14 cellular contexts compared by ENCODE assay signal in genomic region chr17:47200325-47200663, GRCh38. TPM values are rescaled to one million over a fixed set of nuclear protein-coding genes. Genes with fewer than 3 reads are reported as not detected.
DNase-seq lines count a peak whose midpoint lies in the region; ATAC-seq and TF ChIP-seq lines count a peak whose summit lies in the region.
"Had no signal": no experiment of that assay in that cellular context is flagged by ENCODE, and none has a peak within 500 bp of the region (broad histone marks: within the 10 kb centered on the region; RNA-seq: fewer than 3 reads in every experiment).

No MANE protein-coding gene starts in this region.

- H4K8ac ChIP-seq in mesenchymal stem cell (ENCODE audit: low read length) = no peak overlapping the region

- H3K27me3 ChIP-seq in CD4-positive, CD25-positive, alpha-beta regulatory T cell (ENCODE audit: control insufficient read depth, insufficient read depth, low read length) = peaks cover 3% of the 10 kb centered on the region
- H3K27me3 ChIP-seq in SU-DHL-6 (ENCODE audit: low read length) (no peaks in the 10 kb centered on the region), mesenchymal stem cell (ENCODE audit: control insufficient read depth in 1 of 2, insufficient read depth in 1 of 2, low read length in 2 of 2) (no peaks in the 10 kb centered on the region)
- H3K27me3 ChIP-seq: cardiac muscle cell, MG63 had no signal

- peak overlapping the region; percentile 21 to 75 (median 73) for H3K27ac Mint-ChIP-seq in CD4-positive, CD25-positive, alpha-beta regulatory T cell
- H3K27ac Mint-ChIP-seq in natural killer cell treated with Interleukin-12 subunit alpha and Interleukin-12 subunit beta and Interleukin-15 and Interleukin-18, amount 100 ng/mL, for 72 hours = peak overlapping the region in 1 of 2 donors; percentile 65

- 79% methylated on average over 4 of the region's 4 CpGs for WGBS in mesenchymal stem cell

- H2BK12ac ChIP-seq in mesenchymal stem cell (ENCODE audit: low read length in 2 of 2) = no peak overlapping the region

- no peak overlapping the region for H2BK15ac ChIP-seq in mesenchymal stem cell (ENCODE audit: low read depth, poor library complexity, severe bottlenecking)

- H3K4me1 Mint-ChIP-seq in CD4-positive, CD25-positive, alpha-beta regulatory T cell = peaks cover 14 to 34% (median 26%) of the 10 kb centered on the region in 4 donors
- H3K4me1 Mint-ChIP-seq in natural killer cell treated with Interleukin-12 subunit alpha and Interleukin-12 subunit beta and Interleukin-15 and Interleukin-18, amount 100 ng/mL, for 72 hours (ENCODE audit: low read depth in 2 of 2) = peaks cover 22 to 34% of the 10 kb centered on the region in 2 donors

- no peak overlapping the region for H3K18ac ChIP-seq in mesenchymal stem cell (ENCODE audit: low read depth in 1 of 2, low read length in 2 of 2)

- H3K4me3 Mint-ChIP-seq in CD4-positive, CD25-positive, alpha-beta regulatory T cell = peak overlapping the region in 1 of 4 donors; percentile 43
- H3K4me3 Mint-ChIP-seq in natural killer cell treated with Interleukin-12 subunit alpha and Interleukin-12 subunit beta and Interleukin-15 and Interleukin-18, amount 100 ng/mL, for 72 hours = no peak overlapping the region

- H3K4me3 ChIP-seq in CD4-positive, CD25-positive, alpha-beta regulatory T cell (ENCODE audit: low read depth, low read length) = no peak overlapping the region
- H3K4me3 ChIP-seq in SU-DHL-6 (ENCODE audit: insufficient read depth, low read length, poor library complexity, severe bottlenecking) = peak overlapping the region; percentile 5
- H3K4me3 ChIP-seq in mesenchymal stem cell (ENCODE audit: insufficient read depth in 1 of 2, low read depth in 1 of 2, low read length in 2 of 2) = no peak overlapping the region
- H3K4me3 ChIP-seq: cardiac muscle cell, MG63 had no signal

- H3K9me2 ChIP-seq in SU-DHL-6 (replicated peaks; ENCODE audit: insufficient read depth, low read length) = no peaks in the 10 kb centered on the region

- no peak overlapping the region for H2BK120ac ChIP-seq in mesenchymal stem cell (ENCODE audit: low read depth, low read length)

- H3K4me1 ChIP-seq in CD4-positive, CD25-positive, alpha-beta regulatory T cell (ENCODE audit: control insufficient read depth, insufficient read depth, low read length, poor library complexity, severe bottlenecking) = peaks cover 20% of the 10 kb centered on the region
- peaks cover 11% of the 10 kb centered on the region for H3K4me1 ChIP-seq in mesenchymal stem cell (ENCODE audit: control insufficient read depth, insufficient read depth, low read depth, low read length)

- peaks cover 12% of the 10 kb centered on the region for H3K27me3 Mint-ChIP-seq in CD4-positive, CD25-positive, alpha-beta regulatory T cell
- H3K27me3 Mint-ChIP-seq in natural killer cell treated with Interleukin-12 subunit alpha and Interleukin-12 subunit beta and Interleukin-15 and Interleukin-18, amount 100 ng/mL, for 72 hours = no peaks in the 10 kb centered on the region

- H3K79me2 ChIP-seq in SU-DHL-6 (ENCODE audit: insufficient read depth, low read length) = no peaks in the 10 kb centered on the region

- ATAC-seq in CD4-positive, CD25-positive, alpha-beta regulatory T cell (ENCODE audit: low read depth in 2 of 2) = no peak
- ATAC-seq in GM18867 (IDR thresholded peaks at IDR 0.05; ENCODE audit: unreplicated experiment) = peak; percentile 8
- ATAC-seq in natural killer cell treated with Interleukin-12 subunit alpha and Interleukin-12 subunit beta and Interleukin-15 and Interleukin-18, amount 100 ng/mL, for 72 hours = no peak
- no peak for ATAC-seq in GM21737 (IDR thresholded peaks at IDR 0.05; ENCODE audit: unreplicated experiment)

- no peaks in the 10 kb centered on the region for H3K79me1 ChIP-seq in mesenchymal stem cell (replicated peaks; ENCODE audit: low read length, poor library complexity, severe bottlenecking)

- no peak for TF ChIP-seq CTCF in SU-DHL-6 (IDR thresholded peaks at IDR 0.05; ENCODE audit: insufficient read depth, low read length, poor library complexity, severe bottlenecking)

- no peak for DNase-seq in CD4-positive, CD25-positive, alpha-beta regulatory T cell
- no peak for DNase-seq in mesenchymal stem cell
- no peak for DNase-seq in activated CD4-positive, CD25-positive, alpha-beta regulatory T cell (lab: John Stamatoyannopoulos, UW)
- no peak for DNase-seq in natural killer cell treated with Interleukin-12 subunit alpha and Interleukin-12 subunit beta and Interleukin-15 and Interleukin-18, amount 100 ng/mL, for 72 hours (ENCODE audit: low spot score)
- DNase-seq: activated CD4-positive, CD25-positive, alpha-beta regulatory T cell treated with anti-CD3 and anti-CD28 coated beads, Interleukin-2, amount 50 U/mL, for 72 hours; activated effector memory CD4-positive, alpha-beta T cell treated with anti-CD3 and anti-CD28 coated beads, Interleukin-2, amount 50 U/mL, for 16 hours; head of caudate nucleus; MG63; nucleus accumbens; SK-N-SH had no signal

- H3F3A ChIP-seq in SU-DHL-6 (ENCODE audit: insufficient read depth) = peaks cover 21% of the 10 kb centered on the region

- peak overlapping the region; percentile 55 for H3K4me2 ChIP-seq in SU-DHL-6 (ENCODE audit: low read depth, low read length, poor library complexity, severe bottlenecking)
- no peak overlapping the region for H3K4me2 ChIP-seq in mesenchymal stem cell (ENCODE audit: low read length, poor library complexity, severe bottlenecking)
- H3K4me2 ChIP-seq: SK-N-SH had no signal

- no peaks in the 10 kb centered on the region for H3K36me3 ChIP-seq in CD4-positive, CD25-positive, alpha-beta regulatory T cell (ENCODE audit: control insufficient read depth, insufficient read depth, low read length)
- H3K36me3 ChIP-seq in SU-DHL-6 (ENCODE audit: low read length) (no peaks in the 10 kb centered on the region), mesenchymal stem cell (ENCODE audit: control insufficient read depth in 1 of 2, insufficient read depth in 2 of 2, low read depth in 1 of 2, low read length in 2 of 2) (no peaks in the 10 kb centered on the region)
- H3K36me3 ChIP-seq: cardiac muscle cell, MG63 had no signal

- H2AFZ ChIP-seq in SU-DHL-6 (ENCODE audit: low read depth, low read length, severe bottlenecking) = peak overlapping the region; percentile 87
- H2AFZ ChIP-seq in mesenchymal stem cell (ENCODE audit: low read depth, low read length) = no peak overlapping the region

- peak overlapping the region; percentile 52 for H3K9ac ChIP-seq in SU-DHL-6 (ENCODE audit: low read length)
- H3K9ac ChIP-seq in mesenchymal stem cell (ENCODE audit: low read length) = no peak overlapping the region
- H3K9ac ChIP-seq: SK-N-SH had no signal

- H3K36me3 Mint-ChIP-seq in CD4-positive, CD25-positive, alpha-beta regulatory T cell = no peaks in the 10 kb centered on the region
- no peaks in the 10 kb centered on the region for H3K36me3 Mint-ChIP-seq in natural killer cell treated with Interleukin-12 subunit alpha and Interleukin-12 subunit beta and Interleukin-15 and Interleukin-18, amount 100 ng/mL, for 72 hours

- H3K27ac ChIP-seq in CD4-positive, CD25-positive, alpha-beta regulatory T cell (ENCODE audit: insufficient read depth, low read length, poor library complexity, severe bottlenecking) = no peak overlapping the region
- H3K27ac ChIP-seq in SU-DHL-6 (ENCODE audit: low read depth, low read length) (peak overlapping the region; percentile 75), mesenchymal stem cell (ENCODE audit: low read length, poor library complexity, severe bottlenecking) (no peak overlapping the region)
- H3K27ac ChIP-seq: cardiac muscle cell had no signal

- no peak overlapping the region for H2BK5ac ChIP-seq in mesenchymal stem cell (ENCODE audit: low read depth, low read length, poor library complexity, severe bottlenecking)

- no peak overlapping the region for H3K23ac ChIP-seq in mesenchymal stem cell (ENCODE audit: low read length in 2 of 2)

- peak overlapping the region; percentile 72 for H2AK5ac ChIP-seq in mesenchymal stem cell (ENCODE audit: low read length, severe bottlenecking)

- H3K9me3 Mint-ChIP-seq in CD4-positive, CD25-positive, alpha-beta regulatory T cell = no peaks in the 10 kb centered on the region
- H3K9me3 Mint-ChIP-seq in natural killer cell treated with Interleukin-12 subunit alpha and Interleukin-12 subunit beta and Interleukin-15 and Interleukin-18, amount 100 ng/mL, for 72 hours = no peaks in the 10 kb centered on the region

- no peak overlapping the region for H3K14ac ChIP-seq in mesenchymal stem cell (ENCODE audit: low read length in 2 of 2)

- H4K91ac ChIP-seq in mesenchymal stem cell (ENCODE audit: low read length) = no peak overlapping the region

- H3K4ac ChIP-seq in mesenchymal stem cell (ENCODE audit: low read depth in 1 of 2, low read length in 2 of 2) = no peak overlapping the region

- no peaks in the 10 kb centered on the region for H4K20me1 ChIP-seq in SU-DHL-6 (ENCODE audit: low read depth, low read length)

- no peaks in the 10 kb centered on the region for H3K9me3 ChIP-seq in CD4-positive, CD25-positive, alpha-beta regulatory T cell (ENCODE audit: control insufficient read depth in 2 of 2, low read length in 2 of 2)
- H3K9me3 ChIP-seq in SU-DHL-6 (ENCODE audit: insufficient read depth, low read length) (no peaks in the 10 kb centered on the region), mesenchymal stem cell (ENCODE audit: control insufficient read depth, low read length) (no peaks in the 10 kb centered on the region)
- H3K9me3 ChIP-seq: MG63 had no signal

RNA-seq across cellular contexts. Expression of gene MYL4, which starts 8.9 kb away (rescaled TPM):
- not detected for total RNA-seq in CD4-positive, CD25-positive, alpha-beta regulatory T cell
- polyA plus RNA-seq in CD4-positive, CD25-positive, alpha-beta regulatory T cell = not detected
- 0.22 TPM for polyA plus RNA-seq in mesenchymal stem cell (2013, experiment 1 of 2)
- 0.14 TPM for polyA plus RNA-seq in mesenchymal stem cell (2013, experiment 2 of 2)
- total RNA-seq in natural killer cell treated with Interleukin-12 subunit alpha and Interleukin-12 subunit beta and Interleukin-15 and Interleukin-18, amount 100 ng/mL, for 72 hours = 1 to 10 TPM in 1 of 2 donors, under 1 TPM in 1; 0.92 to 1.1 TPM
- polyA plus RNA-seq: SK-N-SH had no signal

RNA-seq across cellular contexts. Expression of gene CDC27, which starts 11.2 kb away (rescaled TPM):
- 63.5 TPM for total RNA-seq in CD4-positive, CD25-positive, alpha-beta regulatory T cell
- 100 to 1,000 TPM in 1 of 4 donors, 10 to 100 TPM in 3; 76.4 to 114 (median 96.8) TPM for polyA plus RNA-seq in CD4-positive, CD25-positive, alpha-beta regulatory T cell
- 59.1 TPM for polyA plus RNA-seq in mesenchymal stem cell (2013, experiment 1 of 2)
- polyA plus RNA-seq in mesenchymal stem cell (2013, experiment 2 of 2) = 61.1 TPM
- total RNA-seq in natural killer cell treated with Interleukin-12 subunit alpha and Interleukin-12 subunit beta and Interleukin-15 and Interleukin-18, amount 100 ng/mL, for 72 hours = 100 to 1,000 TPM; 134 to 141 TPM

RNA-seq across cellular contexts. Expression of gene ITGB3, which starts 53.3 kb away (rescaled TPM):
- 18.4 TPM for total RNA-seq in CD4-positive, CD25-positive, alpha-beta regulatory T cell
- polyA plus RNA-seq in CD4-positive, CD25-positive, alpha-beta regulatory T cell = under 1 TPM in 1 of 4 donors, not detected in 3; 0.05 TPM
- 11.3 TPM for polyA plus RNA-seq in mesenchymal stem cell (2013, experiment 1 of 2)
- polyA plus RNA-seq in mesenchymal stem cell (2013, experiment 2 of 2) = 11.3 TPM
- under 1 TPM in 1 of 2 donors, not detected in 1; 0.39 TPM for total RNA-seq in natural killer cell treated with Interleukin-12 subunit alpha and Interleukin-12 subunit beta and Interleukin-15 and Interleukin-18, amount 100 ng/mL, for 72 hours

Comparison
In these comparisons a context has a peak if more than half of its experiments do, and no peak if none do; other contexts are left out.
1. RNA of gene ITGB3, which starts 53.3 kb away (total RNA-seq): 18.4 TPM in CD4-positive, CD25-positive, alpha-beta regulatory T cell (single experiment); 0.39 TPM in natural killer cell treated with Interleukin-12 subunit alpha and Interleukin-12 subunit beta and Interleukin-15 and Interleukin-18, amount 100 ng/mL, for 72 hours; every median in the first group is over 10 times any median in the second.